Comparison of ENCODE assay signal across 23 cellular contexts in genomic region chr17:72472116-72472515, GRCh38.
A peak's percentile ranks its signal among the peaks of the same experiment; 100 is the strongest.
DNase-seq lines count a peak whose midpoint lies in the region; FAIRE-seq and TF ChIP-seq lines count a peak whose summit lies in the region.
"Had no signal": no experiment of that assay in that cellular context is flagged by ENCODE, and none has a peak within 500 bp of the region (broad histone marks: within the 10 kb centered on the region; RNA-seq: fewer than 3 reads in every experiment).

No MANE protein-coding gene starts in this region.

- H3K9me3 ChIP-seq in H1 (ENCODE audit: insufficient read depth in 2 of 2, low read depth in 1 of 2, low read length in 1 of 2) = no peaks in the 10 kb centered on the region
- H3K9me3 ChIP-seq: BE2C, SJSA1 had no signal

- no peaks in the 10 kb centered on the region for H3K23me2 ChIP-seq in H1 (ENCODE audit: low read depth, low read length)

- H4K20me1 ChIP-seq in H1 (replicated peaks in 1 of 2; ENCODE audit: control insufficient read depth in 1 of 2, insufficient read depth in 2 of 2, low read length in 2 of 2) = no peaks in the 10 kb centered on the region

- no peak overlapping the region for H2AK5ac ChIP-seq in H1 (ENCODE audit: low read depth, low read length)

- CTCF ChIA-PET in H1 (lab: Charles Lee; ENCODE audit: partially characterized antibody) = interaction anchor here (0.8 to 1.2 kb wide), 2 partner anchors 90 to 179 kb away, joined by 3 to 4 read pairs; no protein-coding TSS in a partner anchor

- FAIRE-seq in H1 (lab: Jason Lieb, UNC) = no peak
- FAIRE-seq: G401.6 had no signal

- H3K14ac ChIP-seq in H1 (ENCODE audit: insufficient read length) = no peak overlapping the region

- H2BK120ac ChIP-seq in H1 (replicated peaks; ENCODE audit: low read depth, low read length) = no peak overlapping the region

- no peak overlapping the region for H3K9ac ChIP-seq in H1 (replicated peaks in 1 of 4; ENCODE audit: extremely low read depth in 1 of 4, low read depth in 3 of 4, low read length in 3 of 4)

- H3K4me2 ChIP-seq in H1 (ENCODE audit: insufficient read depth in 1 of 2, low read depth in 2 of 2, low read length in 2 of 2) = no peak overlapping the region
- H3K4me2 ChIP-seq: GM23338 had no signal

- 95% methylated on average over 3 of the region's 3 CpGs; no CpG with 5 or more reads in 1 of the 2 experiments for WGBS in H1 (ENCODE audit: extremely low coverage in 1 of 2, insufficient coverage in 1 of 2, insufficient read length in 1 of 2, insufficient replicate concordance in 2 of 2, low coverage in 1 of 2, low lambda C conversion rate in 2 of 2, missing lambda C conversion rate in 1 of 2), 2 experiments

- H3K27ac ChIP-seq in H1 (ENCODE audit: low read depth, low read length) (no peak overlapping the region), dorsolateral prefrontal cortex (peak overlapping the region in 17 of 59 donors; percentile 4 to 70 (median 30))
- H3K27ac ChIP-seq: 22Rv1, RWPE1, SJSA1 had no signal

- H2BK12ac ChIP-seq in H1 (ENCODE audit: low read depth, low read length) = peak overlapping the region; percentile 64; the same call in 1 of the 2 replicates

- H4K91ac ChIP-seq in H1 (replicated peaks; ENCODE audit: insufficient read length, low read length) = no peak overlapping the region

- DNase-seq in DMS79 treated with DMSO at 0.1 percent for 48 hours (lab: John Stamatoyannopoulos, UW) (peak; percentile 8), DMS79 (lab: John Stamatoyannopoulos, UW) (no peak), NCI-H526 (lab: John Stamatoyannopoulos, UW) (peak; percentile 36 to 61), H1 (ENCODE audit: low read depth in 1 of 2, low spot score in 2 of 2) (no peak), type B pancreatic cell (ENCODE audit: extremely low spot score, unreplicated experiment) (no peak), SHP77 treated with DMSO at 0.1 percent for 48 hours (lab: John Stamatoyannopoulos, UW) (no peak), dorsolateral prefrontal cortex (no peak), NCI-H446 (lab: John Stamatoyannopoulos, UW) (no peak)
- DNase-seq: BE2C; CD8-positive, alpha-beta T cell; DND-41; HFFc6; Karpas-422; MG63; NCI-H1092; NCI-H187; NCI-H446 treated with DMSO at 0.1 percent for 48 hours; SW 1271 had no signal

- no peaks in the 10 kb centered on the region for H3K36me3 ChIP-seq in H1 (ENCODE audit: control insufficient read depth in 2 of 4, insufficient read depth in 4 of 4, low read length in 3 of 4)
- H3K36me3 ChIP-seq: BE2C, MG63, SJSA1 had no signal

- no peak overlapping the region for H3K4ac ChIP-seq in H1 (replicated peaks; ENCODE audit: insufficient read length, low read depth, low read length)

- no peak overlapping the region for H3K23ac ChIP-seq in H1 (ENCODE audit: insufficient read length)

- TF ChIP-seq POLR2A in H1 (IDR thresholded peaks at IDR 0.05; ENCODE audit: control extremely low read depth in 1 of 2, low read depth in 2 of 2, low read length in 2 of 2) = no peak

- TF ChIP-seq RAD21 in H1 (IDR thresholded peaks at IDR 0.05 in 1 of 2, conservative IDR thresholded peaks at IDR 0.05 in 1 of 2; ENCODE audit: low read depth in 2 of 2, low read length in 2 of 2) = no peak

- TF ChIP-seq EP300 in H1 (IDR thresholded peaks at IDR 0.05; ENCODE audit: borderline replicate concordance in 1 of 2, low read depth in 2 of 2, low read length in 2 of 2) = no peak

- no peak overlapping the region for H2AFZ ChIP-seq in H1 (ENCODE audit: low read length)
- H2AFZ ChIP-seq: GM23338 had no signal

- no peaks in the 10 kb centered on the region for H3K79me2 ChIP-seq in H1 (ENCODE audit: control insufficient read depth in 1 of 2, insufficient read depth in 2 of 2, low read length in 2 of 2)

- H3K27me3 Mint-ChIP-seq in type B pancreatic cell = no peaks in the 10 kb centered on the region

- no peaks in the 10 kb centered on the region for H3K27me3 ChIP-seq in H1 (replicated peaks in 1 of 4; ENCODE audit: control insufficient read depth in 3 of 4, extremely low read depth in 1 of 4, insufficient read depth in 3 of 4, low read length in 3 of 4)
- H3K27me3 ChIP-seq in dorsolateral prefrontal cortex = peaks cover 0 to 5% (median 0%) of the 10 kb centered on the region in 45 donors
- H3K27me3 ChIP-seq: BE2C, MG63, SJSA1 had no signal

- intact Hi-C loops in dorsolateral prefrontal cortex (cut with DNase I) = loop anchor here in 1 of 2 donors (5.0 kb wide), 1 partner anchor 400 kb away; no protein-coding TSS in a partner anchor

- no peak overlapping the region; the same call in 1 of the 2 replicates for H3K18ac ChIP-seq in H1 (ENCODE audit: extremely low read depth, low read length)

- peaks cover 13 to 40% (median 30%) of the 10 kb centered on the region in 4 experiments for H3K4me1 ChIP-seq in H1 (replicated peaks in 1 of 4; ENCODE audit: control insufficient read depth in 3 of 4, insufficient read depth in 4 of 4, low read length in 3 of 4)
- H3K4me1 ChIP-seq: SJSA1 had no signal

- H3K4me3 ChIP-seq in H1 (ENCODE audit: extremely low read depth in 1 of 4, insufficient read depth in 2 of 4, low read depth in 3 of 4, low read length in 4 of 4) (no peak overlapping the region), dorsolateral prefrontal cortex (no peak overlapping the region)
- H3K4me3 ChIP-seq: GM23338, MG63, SJSA1 had no signal

- H3K79me1 ChIP-seq in H1 (ENCODE audit: low read depth, low read length) = no peaks in the 10 kb centered on the region

- H4K8ac ChIP-seq in H1 (ENCODE audit: extremely low read depth, insufficient read depth, low read length) = no peak overlapping the region

- peak overlapping the region; percentile 12 for H3K27ac Mint-ChIP-seq in type B pancreatic cell
- H3K27ac Mint-ChIP-seq: CD8-positive, alpha-beta T cell; GM23338; HFFc6 had no signal

- H3K9me3 Mint-ChIP-seq in type B pancreatic cell = no peaks in the 10 kb centered on the region
- H3K9me3 Mint-ChIP-seq: HFFc6 had no signal

- no peak overlapping the region for H3K56ac ChIP-seq in H1 (replicated peaks; ENCODE audit: insufficient read length, low read depth, low read length)

- H3K4me3 Mint-ChIP-seq in type B pancreatic cell = no peak overlapping the region
- H3K4me3 Mint-ChIP-seq: CD8-positive, alpha-beta T cell; GM23338; HFFc6 had no signal

- TF ChIP-seq CTCF in H1 (IDR thresholded peaks at IDR 0.05; ENCODE audit: control extremely low read depth in 1 of 3, insufficient read depth in 1 of 3, low read depth in 1 of 3, low read length in 3 of 3) = no peak
- no peak for TF ChIP-seq CTCF in type B pancreatic cell (conservative IDR thresholded peaks at IDR 0.05)
- TF ChIP-seq CTCF in dorsolateral prefrontal cortex (IDR thresholded peaks at IDR 0.05 in 54 of 56, conservative IDR thresholded peaks at IDR 0.05 in 2 of 56; ENCODE audit: low read depth in 1 of 56, partially characterized antibody in 56 of 56) = no peak

- H4K5ac ChIP-seq in H1 (ENCODE audit: insufficient read length, low read depth, low read length) = no peak overlapping the region

- POLR2A ChIA-PET in H1 (lab: Charles Lee; ENCODE audit: partially characterized antibody) = interaction anchor here (0.6 kb wide), 1 partner anchor 20 kb away, joined by 3 read pairs; no protein-coding TSS in a partner anchor

- peaks cover 4% of the 10 kb centered on the region for H3K36me3 Mint-ChIP-seq in type B pancreatic cell
- H3K36me3 Mint-ChIP-seq: CD8-positive, alpha-beta T cell had no signal

- H2BK15ac ChIP-seq in H1 (ENCODE audit: low read length) = peak overlapping the region; percentile 66; the same call in 1 of the 2 replicates

- 0 out of 2 replicates have a peak overlapping the region, but pooled peaks have one; percentile 57 for H2BK20ac ChIP-seq in H1 (ENCODE audit: low read length)

- peaks cover 38% of the 10 kb centered on the region for H3K4me1 Mint-ChIP-seq in type B pancreatic cell (ENCODE audit: unreplicated experiment)

- no peak overlapping the region for H2BK5ac ChIP-seq in H1 (ENCODE audit: low read depth, low read length)

TF ChIP-seq in H1, 55 proteins besides CTCF, POLR2A, EP300 and RAD21:
- TF ChIP-seq RNF2 (IDR thresholded peaks at IDR 0.05; ENCODE audit: borderline replicate concordance, low read depth, low read length, missing control alignments, poor library complexity, severe bottlenecking) = no peak
TF ChIP-seq in H1: peak in this region for 0.

Comparison
In these comparisons a context has a peak if more than half of its experiments do, and no peak if none do; other contexts are left out.
1. DNase-seq: peak in DMS79 treated with DMSO at 0.1 percent for 48 hours (single experiment) and NCI-H526 (2 of 2); none in DMS79 (single experiment), H1 (0 of 2), type B pancreatic cell (single experiment), SHP77 treated with DMSO at 0.1 percent for 48 hours (single experiment), dorsolateral prefrontal cortex (0 of 10) and NCI-H446 (0 of 2).